27 cellular contexts compared by ENCODE assay signal in genomic region chr3:33543600-33543999, GRCh38.
"Had no signal": no experiment of that assay in that cellular context is flagged by ENCODE, and none has a peak within 500 bp of the region (broad histone marks: within the 10 kb centered on the region; RNA-seq: fewer than 3 reads in every experiment).

No MANE protein-coding gene starts in this region.

- H3K4me3 Mint-ChIP-seq: natural killer cell treated with Interleukin-12 subunit alpha and Interleukin-12 subunit beta and Interleukin-15 and Interleukin-18, amount 100 ng/mL, for 72 hours; neural progenitor cell; stimulated activated memory B cell treated with anti-CD40 and anti-IgM and Interleukin-4, amounts not matched to agents 10 μg/mL and 1 μg/mL and 100 μg/mL, for 72 hours; stimulated activated naive CD8-positive, alpha-beta T cell treated with anti-CD3 and anti-CD28 coated beads, Interleukin-15, amount 100 ng/mL, for 72 hours had no signal

- H3K9me3 ChIP-seq: esophagus squamous epithelium, gastroesophageal sphincter, pancreas, right lobe of liver, thoracic aorta, transverse colon had no signal

- DNase-seq: central memory CD4-positive, alpha-beta T cell; dorsolateral prefrontal cortex; effector CD8-positive, alpha-beta T cell; esophagus squamous epithelium; kidney; left colon; left ventricle myocardium superior; nucleus accumbens; pancreas; retina; right lobe of liver; spleen; stimulated activated CD4-positive, alpha-beta T cell treated with anti-CD3 and anti-CD28 coated beads, Interleukin-15, amount 100 ng/mL, for 24 hours; stimulated activated CD4-positive, alpha-beta T cell treated with anti-CD3 and anti-CD28 coated beads, Interleukin-1b, Interleukin-23, amount 100 ng/mL, for 48 hours; stimulated activated CD4-positive, alpha-beta T cell treated with anti-CD3 and anti-CD28 coated beads, Interleukin-4, amount 100 ng/mL, for 24 hours; stimulated activated naive CD8-positive, alpha-beta T cell treated with anti-CD3 and anti-CD28 coated beads, Interleukin-15, amount 100 ng/mL, for 72 hours; substantia nigra; transverse colon had no signal

- H3K27ac Mint-ChIP-seq: neural progenitor cell; progenitor cell of endocrine pancreas; stimulated activated memory B cell treated with anti-CD40 and anti-IgM and Interleukin-4, amounts not matched to agents 10 μg/mL and 1 μg/mL and 100 μg/mL, for 72 hours; stimulated activated naive CD8-positive, alpha-beta T cell treated with anti-CD3 and anti-CD28 coated beads, Interleukin-15, amount 100 ng/mL, for 72 hours had no signal

- H3K36me3 ChIP-seq: pancreas had no signal

- H3K27me3 Mint-ChIP-seq: natural killer cell treated with Interleukin-12 subunit alpha and Interleukin-12 subunit beta and Interleukin-15 and Interleukin-18, amount 100 ng/mL, for 72 hours; progenitor cell of endocrine pancreas; stimulated activated memory B cell treated with anti-CD40 and anti-IgM and Interleukin-4, amounts not matched to agents 10 μg/mL and 1 μg/mL and 100 μg/mL, for 72 hours; stimulated activated naive CD8-positive, alpha-beta T cell treated with anti-CD3 and anti-CD28 coated beads, Interleukin-15, amount 100 ng/mL, for 72 hours had no signal

- H3K9me3 Mint-ChIP-seq: natural killer cell treated with Interleukin-12 subunit alpha and Interleukin-12 subunit beta and Interleukin-15 and Interleukin-18, amount 100 ng/mL, for 72 hours; neural progenitor cell had no signal

- H3K4me3 ChIP-seq: coronary artery, dorsolateral prefrontal cortex, esophagus squamous epithelium, gastroesophageal sphincter, lung, neural progenitor cell, pancreas, right lobe of liver, spleen, thoracic aorta, transverse colon had no signal

- H3K27ac ChIP-seq: coronary artery, epithelial cell of prostate, esophagus squamous epithelium, gastroesophageal sphincter, neural progenitor cell, pancreas, right lobe of liver, spleen, thoracic aorta, transverse colon had no signal

- H3K9ac ChIP-seq: neural progenitor cell had no signal

- ATAC-seq: gastroesophageal sphincter; left colon; left ventricle myocardium superior; natural killer cell treated with Interleukin-12 subunit alpha and Interleukin-12 subunit beta and Interleukin-15 and Interleukin-18, amount 100 ng/mL, for 72 hours; pancreas; right lobe of liver; stimulated activated memory B cell treated with anti-CD40 and anti-IgM and Interleukin-4, amounts not matched to agents 10 μg/mL and 1 μg/mL and 100 μg/mL, for 72 hours; stimulated activated naive CD8-positive, alpha-beta T cell treated with anti-CD3 and anti-CD28 coated beads, Interleukin-15, amount 100 ng/mL, for 72 hours had no signal

- H3K27me3 ChIP-seq: dorsolateral prefrontal cortex, esophagus squamous epithelium, gastroesophageal sphincter, neural progenitor cell, pancreas, right lobe of liver, spleen, transverse colon had no signal

- H2AFZ ChIP-seq: neural progenitor cell had no signal

- H3K4me1 ChIP-seq: esophagus squamous epithelium, neural progenitor cell, pancreas, right lobe of liver, transverse colon had no signal

- H3K4me1 Mint-ChIP-seq: neural progenitor cell; stimulated activated naive CD8-positive, alpha-beta T cell treated with anti-CD3 and anti-CD28 coated beads, Interleukin-15, amount 100 ng/mL, for 72 hours had no signal

- H3K4me2 ChIP-seq: neural progenitor cell had no signal
